In the genomic region with DNA sequence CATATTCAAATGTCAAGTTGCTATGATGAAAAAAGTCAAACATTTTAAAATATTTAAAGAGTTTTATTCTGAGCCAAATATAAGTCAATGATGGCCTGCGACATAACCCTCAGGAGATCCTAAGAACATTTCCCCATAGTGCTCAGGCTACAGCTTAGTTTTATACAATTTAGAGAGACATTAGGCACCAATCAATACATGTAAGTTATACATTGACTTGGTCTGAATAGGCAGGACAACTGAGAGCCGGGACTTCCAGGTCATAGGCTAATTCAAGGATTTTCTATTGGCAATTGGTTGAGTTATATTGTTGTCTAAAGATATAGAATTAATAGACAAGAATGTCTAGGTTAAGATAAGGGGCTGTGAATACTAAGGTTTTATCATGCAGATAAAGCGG, we compare ENCODE assay signal across 7 cellular contexts.
DNase-seq lines count a peak whose midpoint lies in the region; ATAC-seq, FAIRE-seq and TF ChIP-seq lines count a peak whose summit lies in the region.
"Not testable (repeated sequence)": the region's sequence is repeated elsewhere in the genome, so short reads cannot be mapped to it uniquely, and the experiment has no call there.

No MANE protein-coding gene starts in this region.

- not testable (repeated sequence) for H2BK15ac ChIP-seq in mesendoderm (replicated peaks; ENCODE audit: low read depth)

- peaks cover 15% of the 10 kb centered on the region for H3K4me1 Mint-ChIP-seq in progenitor cell of endocrine pancreas (ENCODE audit: low read depth)

- not testable (repeated sequence) for TF ChIP-seq CTCF in VCaP (conservative IDR thresholded peaks at IDR 0.05); hepatocyte (IDR thresholded peaks at IDR 0.05; ENCODE audit: poor library complexity); HepG2 (CRISPR knock-in tag; IDR thresholded peaks at IDR 0.05); progenitor cell of endocrine pancreas (IDR thresholded peaks at IDR 0.05; ENCODE audit: unreplicated experiment)

- DNase-seq in erythroblast (lab: John Stamatoyannopoulos, UW) (peak; percentile 9 to 60), small intestine (peak; percentile 60)
- DNase-seq in hepatocyte (ENCODE audit: low spot score); HepG2 (ENCODE audit: low spot score); mesendoderm; progenitor cell of endocrine pancreas (ENCODE audit: low spot score, unreplicated experiment): not testable (repeated sequence)

- H3K56ac ChIP-seq in mesendoderm (ENCODE audit: low read length), result not testable (repeated sequence)

- H3K4me1 ChIP-seq in hepatocyte (ENCODE audit: insufficient read depth); HepG2 (ENCODE audit: insufficient read depth, low read length); mesendoderm (ENCODE audit: control insufficient read depth, low read depth, low read length); small intestine (ENCODE audit: control insufficient read depth in 2 of 2, insufficient read depth in 1 of 2, low read depth in 1 of 2, low read length in 1 of 2): not testable (repeated sequence)

- not testable (repeated sequence) for H2AFZ ChIP-seq in hepatocyte; HepG2 (ENCODE audit: low read length)

- H3K9me2 ChIP-seq in hepatocyte (replicated peaks; ENCODE audit: insufficient read depth), result not testable (repeated sequence)

- 58% methylated on average over 3 of the region's 3 CpGs for WGBS in hepatocyte (ENCODE audit: low lambda C conversion rate, missing lambda C conversion rate)
- 83% methylated on average over 1 of the region's 3 CpGs for WGBS in HepG2 (ENCODE audit: low lambda C conversion rate)
- WGBS in mesendoderm (ENCODE audit: extremely low coverage, insufficient coverage, low lambda C conversion rate), result no CpG with 5 or more reads among the region's 3 CpGs
- WGBS in small intestine, 3 donors, result 7 to 61% (median 41%) methylated on average over 1 to 3 of the region's 3 CpGs

- H3K36me3 ChIP-seq in hepatocyte (replicated peaks; ENCODE audit: insufficient read depth, low read depth); HepG2 (replicated peaks in 1 of 2; ENCODE audit: control insufficient read depth in 1 of 2, insufficient read depth in 2 of 2, low read length in 2 of 2); mesendoderm (ENCODE audit: control insufficient read depth, insufficient read depth, low read length); small intestine (ENCODE audit: control insufficient read depth in 2 of 2, insufficient read depth in 2 of 2, low read length in 2 of 2): not testable (repeated sequence)

- H2AK5ac ChIP-seq in mesendoderm (ENCODE audit: low read length), result not testable (repeated sequence)

- not testable (repeated sequence) for FAIRE-seq in HepG2 (lab: Jason Lieb, UNC)
- FAIRE-seq in small intestine (lab: Jason Lieb, UNC), result peak; percentile 97

- not testable (repeated sequence) for TF ChIP-seq POLR2A in erythroblast (IDR thresholded peaks at IDR 0.05; ENCODE audit: low read length); HepG2 (IDR thresholded peaks at IDR 0.05; ENCODE audit: insufficient read depth in 1 of 2, low read depth in 2 of 2, low read length in 2 of 2)

- not testable (repeated sequence) for H3K79me1 ChIP-seq in mesendoderm (ENCODE audit: low read length)

- not testable (repeated sequence) for H3K9me3 ChIP-seq in hepatocyte (ENCODE audit: low read depth); HepG2 (ENCODE audit: low read length); small intestine (ENCODE audit: control insufficient read depth, low read depth)

- not testable (repeated sequence) for TF ChIP-seq RAD21 in HepG2 (CRISPR knock-in tag; IDR thresholded peaks at IDR 0.05)

- CTCF ChIA-PET in HepG2 (lab: Yijun Ruan, JAX; ENCODE audit: low intra/inter-chr PET ratio, low total read pairs), result not testable (repeated sequence)

- H3K36me3 Mint-ChIP-seq in progenitor cell of endocrine pancreas (ENCODE audit: insufficient read depth), result peaks cover 18% of the 10 kb centered on the region

- H2BK120ac ChIP-seq in mesendoderm (ENCODE audit: low read depth, low read length), result not testable (repeated sequence)

- not testable (repeated sequence) for H3K27me3 Mint-ChIP-seq in progenitor cell of endocrine pancreas

- ATAC-seq in HepG2, result peak; percentile 63

- H3K4me3 Mint-ChIP-seq in progenitor cell of endocrine pancreas (ENCODE audit: low read depth), result not testable (repeated sequence)

- not testable (repeated sequence) for BruUV-seq in HepG2 (replicated peaks; lab: Mats Ljungman, UMichigan)

- peak overlapping the region; percentile 51 for H3K18ac ChIP-seq in mesendoderm (ENCODE audit: low read length)

- H3K27ac ChIP-seq in VCaP (peak overlapping the region; percentile 59; the same call in 1 of the 2 replicates), hepatocyte (peak overlapping the region; percentile 76)
- H3K27ac ChIP-seq in HepG2 (ENCODE audit: extremely low read length, insufficient read depth, low read length); mesendoderm (ENCODE audit: low read depth, low read length); small intestine (ENCODE audit: low read depth in 1 of 2, low read length in 1 of 2): not testable (repeated sequence)

- H3K4me2 ChIP-seq in hepatocyte, result peak overlapping the region; percentile 51
- H3K4me2 ChIP-seq in HepG2 (ENCODE audit: low read depth, low read length); mesendoderm (ENCODE audit: low read length): not testable (repeated sequence)

- H3K4ac ChIP-seq in mesendoderm (ENCODE audit: low read depth, low read length), result not testable (repeated sequence)

- not testable (repeated sequence) for H3K27me3 ChIP-seq in hepatocyte; HepG2 (ENCODE audit: control insufficient read depth in 1 of 2, insufficient read depth in 2 of 2, low read length in 2 of 2); mesendoderm (ENCODE audit: insufficient read depth, low read length, poor library complexity); small intestine (ENCODE audit: control insufficient read depth in 2 of 2, insufficient read depth in 2 of 2, low read length in 2 of 2)

- not testable (repeated sequence) for H3K4me3 ChIP-seq in hepatocyte; HepG2 (replicated peaks in 1 of 3; ENCODE audit: insufficient read depth in 1 of 3, low read depth in 2 of 3, low read length in 3 of 3); mesendoderm (ENCODE audit: low read length); small intestine (ENCODE audit: low read depth in 1 of 2, low read length in 2 of 2)

- not testable (repeated sequence) for H2BK5ac ChIP-seq in mesendoderm (ENCODE audit: low read length)

- not testable (repeated sequence) for H3K9ac ChIP-seq in HepG2 (ENCODE audit: insufficient read depth, low read depth, low read length); mesendoderm (ENCODE audit: low read length)

- H3K23ac ChIP-seq in mesendoderm (ENCODE audit: low read length), result not testable (repeated sequence)

- not testable (repeated sequence) for H4K20me1 ChIP-seq in hepatocyte (ENCODE audit: insufficient read depth, poor library complexity, severe bottlenecking); HepG2 (ENCODE audit: insufficient read depth, low read length)

- peaks cover 21% of the 10 kb centered on the region for H3K9me3 Mint-ChIP-seq in progenitor cell of endocrine pancreas (ENCODE audit: low read depth)

- not testable (repeated sequence) for TF ChIP-seq EP300 in HepG2 (IDR thresholded peaks at IDR 0.05; ENCODE audit: low read depth in 2 of 2, low read length in 2 of 2); HepG2 (CRISPR knock-in tag; IDR thresholded peaks at IDR 0.05; ENCODE audit: borderline replicate concordance)

- not testable (repeated sequence) for H4K5ac ChIP-seq in mesendoderm (ENCODE audit: low read length)

- POLR2A ChIA-PET in HepG2 (lab: Yijun Ruan, JAX), result not testable (repeated sequence)

- in situ Hi-C loops in HepG2 (cut with HindIII; ENCODE audit: extremely low pct_ligation_motif_present, low pct_unique_long_range_greater_than_20kb), result not testable (repeated sequence)

- H3K79me2 ChIP-seq in hepatocyte; HepG2 (ENCODE audit: insufficient read depth, low read length); mesendoderm (ENCODE audit: control insufficient read depth, insufficient read depth, low read length): not testable (repeated sequence)

- intact Hi-C loops in HepG2 (cut with micrococcal nuclease; ENCODE audit: unreplicated experiment), result not testable (repeated sequence)

- H3K27ac Mint-ChIP-seq in progenitor cell of endocrine pancreas, result peak overlapping the region; percentile 45

- not testable (repeated sequence) for H4K8ac ChIP-seq in mesendoderm (ENCODE audit: low read depth, low read length)
